Comparison of ENCODE assay signal across 8 cellular contexts in genomic region chr16:28491080-28491969, GRCh38. TPM values are rescaled to one million over a fixed set of nuclear protein-coding genes. Genes with fewer than 3 reads are reported as not detected.
A peak's percentile ranks its signal among the peaks of the same experiment; 100 is the strongest.
DNase-seq lines count a peak whose midpoint lies in the region; ATAC-seq and TF ChIP-seq lines count a peak whose summit lies in the region.

No MANE protein-coding gene starts in this region.

- CTCF ChIA-PET in activated CD4-positive, alpha-beta memory T cell treated with anti-CD3 and anti-CD28 coated beads, Interleukin-2, amount 10 ng/mL, durations not matched to agents 7 days and 5 days (lab: Charles Lee), result interaction anchor here (0.8 to 1.6 kb wide), 2 partner anchors 11 to 164 kb away, joined by 3 read pairs; no protein-coding TSS in a partner anchor

- no peaks in the 10 kb centered on the region for H3K4me1 ChIP-seq in neural progenitor cell

- peaks cover 55% of the 10 kb centered on the region for H3K4me1 Mint-ChIP-seq in activated CD4-positive, alpha-beta memory T cell treated with anti-CD3 and anti-CD28 coated beads, Interleukin-2, amount 10 ng/mL, durations not matched to agents 7 days and 5 days
- no peaks in the 10 kb centered on the region for H3K4me1 Mint-ChIP-seq in neural progenitor cell

- H3K36me3 ChIP-seq in KOPT-K1 (ENCODE audit: insufficient read depth, low read length) (peaks cover 33% of the 10 kb centered on the region), neural progenitor cell (no peaks in the 10 kb centered on the region)

- peak overlapping the region; percentile 99 for H2AFZ ChIP-seq in neural progenitor cell (replicated peaks)

- H3K4me3 Mint-ChIP-seq in activated CD4-positive, alpha-beta memory T cell treated with anti-CD3 and anti-CD28 coated beads, Interleukin-2, amount 10 ng/mL, durations not matched to agents 7 days and 5 days, result peak overlapping the region; percentile 97
- H3K4me3 Mint-ChIP-seq in neural progenitor cell, result peak overlapping the region; percentile 97

- peaks cover 47% of the 10 kb centered on the region for H3K36me3 Mint-ChIP-seq in activated CD4-positive, alpha-beta memory T cell treated with anti-CD3 and anti-CD28 coated beads, Interleukin-2, amount 10 ng/mL, durations not matched to agents 7 days and 5 days (ENCODE audit: low read depth)
- no peaks in the 10 kb centered on the region for H3K36me3 Mint-ChIP-seq in neural progenitor cell

- H3K4me3 ChIP-seq in fibroblast of villous mesenchyme (ENCODE audit: low read depth, low read length), result peak overlapping the region; percentile 96
- peak overlapping the region; percentile 89 for H3K4me3 ChIP-seq in neural progenitor cell

- H3K9me3 ChIP-seq in KOPT-K1 (ENCODE audit: insufficient read depth, low read length, poor library complexity, severe bottlenecking), result no peaks in the 10 kb centered on the region
- no peaks in the 10 kb centered on the region for H3K9me3 ChIP-seq in neural progenitor cell (ENCODE audit: low read depth)

- peak overlapping the region; percentile 98 for H3K27ac ChIP-seq in KOPT-K1 (ENCODE audit: low read depth, low read length, poor library complexity, severe bottlenecking)
- H3K27ac ChIP-seq in neural progenitor cell, result no peak overlapping the region

- H3K9ac ChIP-seq in neural progenitor cell, result peak overlapping the region; percentile 86

- H3K27ac Mint-ChIP-seq in activated CD4-positive, alpha-beta memory T cell treated with anti-CD3 and anti-CD28 coated beads, Interleukin-2, amount 10 ng/mL, durations not matched to agents 7 days and 5 days, result peak overlapping the region; percentile 100
- H3K27ac Mint-ChIP-seq in neural progenitor cell, result no peak overlapping the region

- TF ChIP-seq CTCF in GM13976 (IDR thresholded peaks at IDR 0.05; ENCODE audit: borderline replicate concordance, control extremely low read depth, extremely low read depth, insufficient read depth, missing control alignments) (peak; percentile 11), fibroblast of villous mesenchyme (IDR thresholded peaks at IDR 0.05; ENCODE audit: insufficient read depth, low read depth, low read length) (peak; percentile 47), neural progenitor cell (IDR thresholded peaks at IDR 0.05) (no peak)

- H3K79me2 ChIP-seq in neural progenitor cell (ENCODE audit: low read depth), result no peaks in the 10 kb centered on the region

- H3F3A ChIP-seq in neural progenitor cell (ENCODE audit: low read depth), result no peaks in the 10 kb centered on the region

- H3K27me3 Mint-ChIP-seq in activated CD4-positive, alpha-beta memory T cell treated with anti-CD3 and anti-CD28 coated beads, Interleukin-2, amount 10 ng/mL, durations not matched to agents 7 days and 5 days, result no peaks in the 10 kb centered on the region
- H3K27me3 Mint-ChIP-seq in neural progenitor cell (ENCODE audit: insufficient read depth, low read depth), result peaks cover 13% of the 10 kb centered on the region

- no peak for ATAC-seq in GM19397 (IDR thresholded peaks at IDR 0.05; ENCODE audit: unreplicated experiment)

- H3K27me3 ChIP-seq in neural progenitor cell, result no peaks in the 10 kb centered on the region

- DNase-seq in AML-193 (lab: John Stamatoyannopoulos, UW) (peak; percentile 68 to 75), GM13976 (ENCODE audit: low spot score) (peak; percentile 41), fibroblast of villous mesenchyme (ENCODE audit: low read depth) (peak; percentile 13), neural progenitor cell (ENCODE audit: low spot score) (peak; percentile 64), NCI-H446 treated with DMSO at 0.1 percent for 48 hours (lab: John Stamatoyannopoulos, UW) (no peak)
- DNase-seq in activated CD4-positive, alpha-beta memory T cell treated with anti-CD3 and anti-CD28 coated beads, Interleukin-2, amount 10 ng/mL, durations not matched to agents 7 days and 5 days, result peak; percentile 25

- in situ Hi-C loops in GM13976 (cut with MboI; ENCODE audit: low sequenced_read_pairs, unreplicated experiment), result no loop called here

- H3K9me3 Mint-ChIP-seq in activated CD4-positive, alpha-beta memory T cell treated with anti-CD3 and anti-CD28 coated beads, Interleukin-2, amount 10 ng/mL, durations not matched to agents 7 days and 5 days, result no peaks in the 10 kb centered on the region
- H3K9me3 Mint-ChIP-seq in neural progenitor cell, result no peaks in the 10 kb centered on the region

- H4K20me1 ChIP-seq in neural progenitor cell (ENCODE audit: low read depth), result no peaks in the 10 kb centered on the region

- POLR2A ChIA-PET in activated CD4-positive, alpha-beta memory T cell treated with anti-CD3 and anti-CD28 coated beads, Interleukin-2, amount 10 ng/mL, durations not matched to agents 7 days and 5 days (lab: Charles Lee), result interaction anchor here (0.7 to 2.2 kb wide), 6 partner anchors 12 to 331 kb away, joined by 3 to 9 read pairs (median 6); partner anchors contain the start of genes ATXN2L and SGF29

- peak overlapping the region; percentile 83 for H3K4me2 ChIP-seq in neural progenitor cell

RNA-seq across cellular contexts. Expression of gene CLN3, which starts 0.5 kb away (rescaled TPM):
- 10 to 100 TPM; 42.9 to 45.4 TPM for total RNA-seq in activated CD4-positive, alpha-beta memory T cell treated with anti-CD3 and anti-CD28 coated beads, Interleukin-2, amount 10 ng/mL, durations not matched to agents 7 days and 5 days
- 17.1 and 19.0 TPM in 2 replicates for total RNA-seq in fibroblast of villous mesenchyme
- 4.4 and 21.2 TPM in 2 replicates for total RNA-seq in neural progenitor cell (ENCODE audit: low replicate concordance)

RNA-seq across cellular contexts. Expression of gene APOBR, which starts 3.1 kb away (rescaled TPM):
- total RNA-seq in activated CD4-positive, alpha-beta memory T cell treated with anti-CD3 and anti-CD28 coated beads, Interleukin-2, amount 10 ng/mL, durations not matched to agents 7 days and 5 days, result 10 to 100 TPM; 20.9 TPM
- total RNA-seq in fibroblast of villous mesenchyme, result not detected in 2 replicates
- total RNA-seq in neural progenitor cell (ENCODE audit: low replicate concordance), result 0.15 TPM in 1 of 2 replicates, not detected in the other

RNA-seq across cellular contexts. Expression of gene IL27, which starts 15.3 kb away (rescaled TPM):
- not detected for total RNA-seq in activated CD4-positive, alpha-beta memory T cell treated with anti-CD3 and anti-CD28 coated beads, Interleukin-2, amount 10 ng/mL, durations not matched to agents 7 days and 5 days
- not detected in 2 replicates for total RNA-seq in fibroblast of villous mesenchyme
- not detected in 2 replicates for total RNA-seq in neural progenitor cell (ENCODE audit: low replicate concordance)

RNA-seq across cellular contexts. Expression of gene NPIPB7, which starts 19.2 kb away (rescaled TPM):
- total RNA-seq in activated CD4-positive, alpha-beta memory T cell treated with anti-CD3 and anti-CD28 coated beads, Interleukin-2, amount 10 ng/mL, durations not matched to agents 7 days and 5 days, result under 1 TPM in 1 of 2 experiments, not detected in 1; 0.25 TPM
- not detected in 2 replicates for total RNA-seq in fibroblast of villous mesenchyme
- total RNA-seq in neural progenitor cell (ENCODE audit: low replicate concordance), result not detected in 2 replicates

RNA-seq across cellular contexts. Expression of gene NUPR1, which starts 47.4 kb away (rescaled TPM):
- total RNA-seq in activated CD4-positive, alpha-beta memory T cell treated with anti-CD3 and anti-CD28 coated beads, Interleukin-2, amount 10 ng/mL, durations not matched to agents 7 days and 5 days, result not detected
- 8.2 and 27.7 TPM in 2 replicates for total RNA-seq in fibroblast of villous mesenchyme
- 0.03 TPM in 1 of 2 replicates, not detected in the other for total RNA-seq in neural progenitor cell (ENCODE audit: low replicate concordance)

Comparison
In these comparisons a context has a peak if more than half of its experiments do, and no peak if none do; other contexts are left out.
1. RNA of gene APOBR, which starts 3.1 kb away (total RNA-seq): 20.9 TPM in activated CD4-positive, alpha-beta memory T cell treated with anti-CD3 and anti-CD28 coated beads, Interleukin-2, amount 10 ng/mL, durations not matched to agents 7 days and 5 days; not detected in fibroblast of villous mesenchyme and 0.15 TPM in neural progenitor cell; every median in the first group is over 10 times any median in the second.